In the genomic region with DNA sequence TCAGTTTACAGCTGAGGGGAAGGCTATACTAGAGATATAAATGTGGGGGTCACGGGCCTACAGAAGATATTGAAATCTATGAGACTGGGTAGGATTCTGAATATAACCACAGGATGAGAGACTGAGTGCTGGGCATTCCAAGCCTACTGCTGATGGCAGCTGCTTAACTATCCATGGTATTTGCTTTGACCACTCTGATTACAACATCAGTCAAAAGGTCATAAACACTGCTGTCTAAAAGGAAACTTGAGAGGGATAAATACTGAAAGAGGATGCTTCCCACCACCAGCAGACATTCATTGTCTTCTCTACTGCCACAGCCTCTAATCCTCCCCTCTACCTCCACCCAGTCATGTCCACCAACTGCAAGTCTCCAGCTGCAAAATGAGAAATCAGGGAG, we compare ENCODE assay signal across 11 cellular contexts. TPM values are rescaled to one million over a fixed set of nuclear protein-coding genes. Genes with fewer than 3 reads are reported as not detected.
A peak's percentile ranks its signal among the peaks of the same experiment; 100 is the strongest.
DNase-seq lines count a peak whose midpoint lies in the region; ATAC-seq and TF ChIP-seq lines count a peak whose summit lies in the region.
"Had no signal": no experiment of that assay in that cellular context is flagged by ENCODE, and none has a peak within 500 bp of the region (broad histone marks: within the 10 kb centered on the region; RNA-seq: fewer than 3 reads in every experiment).

No MANE protein-coding gene starts in this region.

- POLR2A ChIA-PET in MCF 10A (lab: Yijun Ruan, JAX) = no interaction called here
- POLR2A ChIA-PET in T-cell (lab: Charles Lee) = no interaction called here

- H3K27me3 ChIP-seq in breast epithelium = no peaks in the 10 kb centered on the region

- DNase-seq in MCF 10A (ENCODE audit: unreplicated experiment) (peak; percentile 41), breast epithelium (ENCODE audit: low spot score in 2 of 2) (no peak), T-cell (no peak), fibroblast of villous mesenchyme (ENCODE audit: low read depth) (peak; percentile 95), Calu3 (no peak)
- DNase-seq in activated CD8-positive, alpha-beta memory T cell treated with anti-CD3 and anti-CD28 coated beads, Interleukin-2, amount 10 ng/mL, durations not matched to agents 7 days and 5 days = no peak
- DNase-seq: anterior cingulate cortex, glutamatergic neuron, NCI-H526 treated with DMSO at 0.1 percent for 48 hours had no signal

- no peaks in the 10 kb centered on the region for H3K27me3 Mint-ChIP-seq in MCF 10A (ENCODE audit: insufficient read depth, unreplicated experiment)
- H3K27me3 Mint-ChIP-seq in T-cell = no peaks in the 10 kb centered on the region
- H3K27me3 Mint-ChIP-seq in stimulated activated memory B cell treated with anti-CD40 and anti-IgM and Interleukin-4, amounts not matched to agents 10 μg/mL and 1 μg/mL and 100 μg/mL, for 72 hours = no peaks in the 10 kb centered on the region
- H3K27me3 Mint-ChIP-seq in activated CD8-positive, alpha-beta memory T cell treated with anti-CD3 and anti-CD28 coated beads, Interleukin-2, amount 10 ng/mL, durations not matched to agents 7 days and 5 days = no peaks in the 10 kb centered on the region
- H3K27me3 Mint-ChIP-seq in Calu3 (ENCODE audit: unreplicated experiment) = no peaks in the 10 kb centered on the region

- H3K36me3 Mint-ChIP-seq in MCF 10A (ENCODE audit: insufficient read depth, unreplicated experiment) (peaks cover 45% of the 10 kb centered on the region), T-cell (peaks cover 35% of the 10 kb centered on the region), Calu3 (ENCODE audit: insufficient read depth, unreplicated experiment) (peaks cover 55% of the 10 kb centered on the region)
- peaks cover 47% of the 10 kb centered on the region for H3K36me3 Mint-ChIP-seq in stimulated activated memory B cell treated with anti-CD40 and anti-IgM and Interleukin-4, amounts not matched to agents 10 μg/mL and 1 μg/mL and 100 μg/mL, for 72 hours
- peaks cover 59% of the 10 kb centered on the region for H3K36me3 Mint-ChIP-seq in activated CD8-positive, alpha-beta memory T cell treated with anti-CD3 and anti-CD28 coated beads, Interleukin-2, amount 10 ng/mL, durations not matched to agents 7 days and 5 days

- CTCF ChIA-PET in MCF 10A (lab: Yijun Ruan, JAX) (interaction anchor here (0.6 to 1.6 kb wide), 3 partner anchors 128 to 728 kb away, joined by 3 to 9 read pairs (median 6); no protein-coding TSS in a partner anchor), T-cell (lab: Charles Lee) (no interaction called here), Calu3 (lab: Charles Lee) (interaction anchor here (0.6 kb wide), 1 partner anchor 241 kb away, joined by 3 read pairs; no protein-coding TSS in a partner anchor)
- CTCF ChIA-PET in activated CD8-positive, alpha-beta memory T cell treated with anti-CD3 and anti-CD28 coated beads, Interleukin-2, amount 10 ng/mL, durations not matched to agents 7 days and 5 days (lab: Charles Lee) = no interaction called here

- peaks cover 47% of the 10 kb centered on the region for H3K4me1 Mint-ChIP-seq in MCF 10A (ENCODE audit: insufficient read depth, unreplicated experiment)
- peaks cover 91 to 94% (median 93%) of the 10 kb centered on the region in 3 donors for H3K4me1 Mint-ChIP-seq in T-cell
- H3K4me1 Mint-ChIP-seq in stimulated activated memory B cell treated with anti-CD40 and anti-IgM and Interleukin-4, amounts not matched to agents 10 μg/mL and 1 μg/mL and 100 μg/mL, for 72 hours = peaks cover 63% of the 10 kb centered on the region
- H3K4me1 Mint-ChIP-seq in activated CD8-positive, alpha-beta memory T cell treated with anti-CD3 and anti-CD28 coated beads, Interleukin-2, amount 10 ng/mL, durations not matched to agents 7 days and 5 days = peaks cover 71% of the 10 kb centered on the region
- peaks cover 27% of the 10 kb centered on the region for H3K4me1 Mint-ChIP-seq in Calu3 (ENCODE audit: low read depth, unreplicated experiment)

- no peak overlapping the region for H3K27ac ChIP-seq in breast epithelium

- H3K27ac Mint-ChIP-seq in MCF 10A (ENCODE audit: low read depth, unreplicated experiment) = no peak overlapping the region
- H3K27ac Mint-ChIP-seq in T-cell = peak overlapping the region; percentile 21 to 62
- peak overlapping the region; percentile 20 for H3K27ac Mint-ChIP-seq in stimulated activated memory B cell treated with anti-CD40 and anti-IgM and Interleukin-4, amounts not matched to agents 10 μg/mL and 1 μg/mL and 100 μg/mL, for 72 hours
- H3K27ac Mint-ChIP-seq in activated CD8-positive, alpha-beta memory T cell treated with anti-CD3 and anti-CD28 coated beads, Interleukin-2, amount 10 ng/mL, durations not matched to agents 7 days and 5 days = no peak overlapping the region
- no peak overlapping the region for H3K27ac Mint-ChIP-seq in Calu3 (ENCODE audit: unreplicated experiment)

- BruUV-seq in MCF 10A (replicated peaks; lab: Mats Ljungman, UMichigan) (no TSS peak), Calu3 (replicated peaks; lab: Mats Ljungman, UMichigan) (no TSS peak)

- H3K4me3 ChIP-seq in breast epithelium (no peak overlapping the region), fibroblast of villous mesenchyme (ENCODE audit: low read depth, low read length) (no peak overlapping the region)

- H3K4me1 ChIP-seq in breast epithelium = peaks cover 4 to 22% of the 10 kb centered on the region in 2 donors

- ATAC-seq in T-cell (replicated peaks in 1 of 4) (no peak), HG02759 (IDR thresholded peaks at IDR 0.05; ENCODE audit: unreplicated experiment) (no peak)
- no peak for ATAC-seq in stimulated activated memory B cell treated with anti-CD40 and anti-IgM and Interleukin-4, amounts not matched to agents 10 μg/mL and 1 μg/mL and 100 μg/mL, for 72 hours
- no peak for ATAC-seq in activated CD8-positive, alpha-beta memory T cell treated with anti-CD3 and anti-CD28 coated beads, Interleukin-2, amount 10 ng/mL, durations not matched to agents 7 days and 5 days

- intact Hi-C loops in MCF 10A (cut with micrococcal nuclease) = no loop called here
- intact Hi-C loops in breast epithelium (cut with DNase I; ENCODE audit: low total_unique reads) = no loop called here
- intact Hi-C loops in Calu3 (cut with micrococcal nuclease; ENCODE audit: unreplicated experiment) = no loop called here

- TF ChIP-seq CTCF in MCF 10A (IDR thresholded peaks at IDR 0.05; ENCODE audit: unreplicated experiment) (no peak), breast epithelium (IDR thresholded peaks at IDR 0.05) (no peak), fibroblast of villous mesenchyme (IDR thresholded peaks at IDR 0.05; ENCODE audit: insufficient read depth, low read depth, low read length) (no peak), Calu3 (IDR thresholded peaks at IDR 0.05; ENCODE audit: unreplicated experiment) (no peak)

- no peaks in the 10 kb centered on the region for H3K9me3 Mint-ChIP-seq in MCF 10A (ENCODE audit: unreplicated experiment)
- no peaks in the 10 kb centered on the region for H3K9me3 Mint-ChIP-seq in T-cell
- no peaks in the 10 kb centered on the region for H3K9me3 Mint-ChIP-seq in stimulated activated memory B cell treated with anti-CD40 and anti-IgM and Interleukin-4, amounts not matched to agents 10 μg/mL and 1 μg/mL and 100 μg/mL, for 72 hours
- no peaks in the 10 kb centered on the region for H3K9me3 Mint-ChIP-seq in activated CD8-positive, alpha-beta memory T cell treated with anti-CD3 and anti-CD28 coated beads, Interleukin-2, amount 10 ng/mL, durations not matched to agents 7 days and 5 days (ENCODE audit: low read depth)
- no peaks in the 10 kb centered on the region for H3K9me3 Mint-ChIP-seq in Calu3 (ENCODE audit: low read depth, unreplicated experiment)

- TF ChIP-seq POLR2A in breast epithelium (IDR thresholded peaks at IDR 0.05) = no peak

- H3K9me3 ChIP-seq in breast epithelium = no peaks in the 10 kb centered on the region

- H3K4me3 Mint-ChIP-seq in MCF 10A (ENCODE audit: unreplicated experiment) (no peak overlapping the region), T-cell (peak overlapping the region in 2 of 3 donors; percentile 2 to 40), Calu3 (ENCODE audit: low read depth, unreplicated experiment) (no peak overlapping the region)
- H3K4me3 Mint-ChIP-seq in stimulated activated memory B cell treated with anti-CD40 and anti-IgM and Interleukin-4, amounts not matched to agents 10 μg/mL and 1 μg/mL and 100 μg/mL, for 72 hours = no peak overlapping the region
- no peak overlapping the region for H3K4me3 Mint-ChIP-seq in activated CD8-positive, alpha-beta memory T cell treated with anti-CD3 and anti-CD28 coated beads, Interleukin-2, amount 10 ng/mL, durations not matched to agents 7 days and 5 days

- peaks cover 9% of the 10 kb centered on the region for H3K36me3 ChIP-seq in breast epithelium

RNA-seq across cellular contexts. Expression of a gene that starts 3.8 kb away (rescaled TPM):
- total RNA-seq in MCF 10A (2022) = 34.0 and 34.1 TPM in 2 replicates
- total RNA-seq in breast epithelium = 10 to 100 TPM; 27.9 to 37.6 (median 31.3) TPM
- 10 to 100 TPM; 30.7 to 39.8 (median 38.9) TPM for total RNA-seq in T-cell
- 44.0 and 47.4 TPM in 2 replicates for total RNA-seq in fibroblast of villous mesenchyme
- total RNA-seq in activated CD8-positive, alpha-beta memory T cell treated with anti-CD3 and anti-CD28 coated beads, Interleukin-2, amount 10 ng/mL, durations not matched to agents 7 days and 5 days = 10 to 100 TPM; 33.4 to 45.3 TPM
- 28.6 and 31.5 TPM in 2 replicates for total RNA-seq in Calu3 (2022)

Comparison
In these comparisons a context has a peak if more than half of its experiments do, and no peak if none do; other contexts are left out.
1. DNase-seq: peak in MCF 10A (single experiment) and fibroblast of villous mesenchyme (single experiment); none in breast epithelium (0 of 2), T-cell (0 of 34), activated CD8-positive, alpha-beta memory T cell treated with anti-CD3 and anti-CD28 coated beads, Interleukin-2, amount 10 ng/mL, durations not matched to agents 7 days and 5 days (single experiment) and Calu3 (single experiment).
2. H3K27ac Mint-ChIP-seq: peak in T-cell (2 of 2) and stimulated activated memory B cell treated with anti-CD40 and anti-IgM and Interleukin-4, amounts not matched to agents 10 μg/mL and 1 μg/mL and 100 μg/mL, for 72 hours (single experiment); none in MCF 10A (single experiment), activated CD8-positive, alpha-beta memory T cell treated with anti-CD3 and anti-CD28 coated beads, Interleukin-2, amount 10 ng/mL, durations not matched to agents 7 days and 5 days (single experiment) and Calu3 (single experiment).
3. H3K4me3 Mint-ChIP-seq: peak in T-cell (2 of 3); none in MCF 10A (single experiment), stimulated activated memory B cell treated with anti-CD40 and anti-IgM and Interleukin-4, amounts not matched to agents 10 μg/mL and 1 μg/mL and 100 μg/mL, for 72 hours (single experiment), activated CD8-positive, alpha-beta memory T cell treated with anti-CD3 and anti-CD28 coated beads, Interleukin-2, amount 10 ng/mL, durations not matched to agents 7 days and 5 days (single experiment) and Calu3 (single experiment).
4. CTCF ChIA-PET loops: an anchor here in MCF 10A (0.6 to 1.6 kb wide) and Calu3 (0.6 kb wide); none called in T-cell and activated CD8-positive, alpha-beta memory T cell treated with anti-CD3 and anti-CD28 coated beads, Interleukin-2, amount 10 ng/mL, durations not matched to agents 7 days and 5 days.